Comparison of ENCODE assay signal across 23 cellular contexts in the genomic region with DNA sequence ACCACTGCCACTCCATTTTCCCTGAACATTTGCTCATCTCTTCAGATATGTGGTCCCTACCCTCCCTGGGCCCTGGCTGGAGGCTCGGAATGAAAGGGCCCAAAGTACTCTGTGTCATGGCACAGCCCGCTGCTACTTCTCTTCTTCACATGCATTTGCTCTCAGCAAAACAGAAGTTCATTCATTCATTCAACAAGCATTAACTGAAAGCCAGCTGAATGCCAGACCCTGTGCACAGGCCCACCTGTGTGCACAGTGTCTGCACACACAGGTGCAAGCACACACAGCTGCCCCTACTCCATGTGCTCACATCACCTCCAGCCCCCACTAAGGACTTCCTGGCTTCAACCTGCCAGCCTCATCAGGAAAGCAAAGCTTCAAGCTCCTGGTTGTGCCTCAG. TPM values are rescaled to one million over a fixed set of nuclear protein-coding genes. Genes with fewer than 3 reads are reported as not detected.
A peak's percentile ranks its signal among the peaks of the same experiment; 100 is the strongest.
DNase-seq lines count a peak whose midpoint lies in the region; ATAC-seq and TF ChIP-seq lines count a peak whose summit lies in the region.
"Had no signal": no experiment of that assay in that cellular context is flagged by ENCODE, and none has a peak within 500 bp of the region (broad histone marks: within the 10 kb centered on the region; RNA-seq: fewer than 3 reads in every experiment).

No MANE protein-coding gene starts in this region.

- H4K20me1 ChIP-seq in BLaER1 (peaks cover 12% of the 10 kb centered on the region), neural progenitor cell (ENCODE audit: low read depth) (peaks cover 75% of the 10 kb centered on the region)
- H4K20me1 ChIP-seq in BLaER1 treated with 17β-estradiol and CSF1 and Interleukin-3, amounts not matched to agents 10 nM and 100 nM = peaks cover 0 to 34% (median 12%) of the 10 kb centered on the region in 11 experiments; a peak in 14 of 22 replicates

- no peak for TF ChIP-seq CTCF in neural progenitor cell (IDR thresholded peaks at IDR 0.05)

- H3K4me1 ChIP-seq in BLaER1 = peaks cover 55% of the 10 kb centered on the region
- peaks cover 27 to 65% (median 49%) of the 10 kb centered on the region in 10 experiments for H3K4me1 ChIP-seq in BLaER1 treated with 17β-estradiol and CSF1 and Interleukin-3, amounts not matched to agents 10 nM and 100 nM
- H3K4me1 ChIP-seq in neural progenitor cell = peaks cover 38% of the 10 kb centered on the region

- no peak for ATAC-seq in effector memory CD8-positive, alpha-beta T cell (replicated peaks)
- ATAC-seq: PC-3, T-cell had no signal

- H3K27ac ChIP-seq in BLaER1 (no peak overlapping the region), angular gyrus (ENCODE audit: low read depth, low read length) (peak overlapping the region; percentile 34), neural progenitor cell (no peak overlapping the region)
- H3K27ac ChIP-seq in BLaER1 treated with 17β-estradiol and CSF1 and Interleukin-3, amounts not matched to agents 10 nM and 100 nM = no peak overlapping the region
- H3K27ac ChIP-seq: SJSA1 had no signal

- no peaks in the 10 kb centered on the region for H3K79me2 ChIP-seq in neural progenitor cell (ENCODE audit: low read depth)

- H3K36me3 ChIP-seq in BLaER1 (no peaks in the 10 kb centered on the region), neural progenitor cell (no peaks in the 10 kb centered on the region)
- H3K36me3 ChIP-seq in BLaER1 treated with 17β-estradiol and CSF1 and Interleukin-3, amounts not matched to agents 10 nM and 100 nM = no peaks in the 10 kb centered on the region
- H3K36me3 ChIP-seq: SJSA1 had no signal

- H3K4me3 ChIP-seq in BLaER1 (peak overlapping the region; percentile 53; the same call in 1 of the 2 replicates), neural progenitor cell (no peak overlapping the region)
- H3K4me3 ChIP-seq in BLaER1 treated with 17β-estradiol and CSF1 and Interleukin-3, amounts not matched to agents 10 nM and 100 nM = peak overlapping the region in 2 of 10 experiments; percentile 29 to 34; a peak in 2 of 20 replicates
- H3K4me3 ChIP-seq: SJSA1 had no signal

- H3K9ac ChIP-seq in BLaER1 (0 out of 2 replicates have a peak overlapping the region, but pooled peaks have one; percentile 56), neural progenitor cell (no peak overlapping the region)
- peak overlapping the region in 3 of 11 experiments; percentile 16 to 40 (median 31); a peak in 3 of 22 replicates for H3K9ac ChIP-seq in BLaER1 treated with 17β-estradiol and CSF1 and Interleukin-3, amounts not matched to agents 10 nM and 100 nM

- H3K4me2 ChIP-seq in BLaER1 = peak overlapping the region; percentile 95
- H3K4me2 ChIP-seq in BLaER1 treated with 17β-estradiol and CSF1 and Interleukin-3, amounts not matched to agents 10 nM and 100 nM = peak overlapping the region; percentile 37 to 94 (median 80)
- peak overlapping the region; percentile 60 for H3K4me2 ChIP-seq in neural progenitor cell

- peak overlapping the region; percentile 71 for H3K4me3 Mint-ChIP-seq in neural progenitor cell
- no peak overlapping the region for H3K4me3 Mint-ChIP-seq in effector memory CD8-positive, alpha-beta T cell
- H3K4me3 Mint-ChIP-seq: CD8-positive, alpha-beta memory T cell; T-cell had no signal

- H3K9me3 Mint-ChIP-seq in neural progenitor cell = peaks cover 6% of the 10 kb centered on the region
- H3K9me3 Mint-ChIP-seq in effector memory CD8-positive, alpha-beta T cell = no peaks in the 10 kb centered on the region
- H3K9me3 Mint-ChIP-seq: CD8-positive, alpha-beta memory T cell; T-cell had no signal

- H2AFZ ChIP-seq in neural progenitor cell (replicated peaks) = no peak overlapping the region

- H3K27me3 ChIP-seq in BLaER1 (peaks cover 31% of the 10 kb centered on the region), neural progenitor cell (peaks cover 98% of the 10 kb centered on the region)
- peaks cover 28 to 62% (median 44%) of the 10 kb centered on the region in 11 experiments for H3K27me3 ChIP-seq in BLaER1 treated with 17β-estradiol and CSF1 and Interleukin-3, amounts not matched to agents 10 nM and 100 nM

- H3K36me3 Mint-ChIP-seq in neural progenitor cell = peaks cover 8% of the 10 kb centered on the region
- peaks cover 19% of the 10 kb centered on the region for H3K36me3 Mint-ChIP-seq in effector memory CD8-positive, alpha-beta T cell (ENCODE audit: insufficient read depth)
- H3K36me3 Mint-ChIP-seq: CD8-positive, alpha-beta memory T cell; T-cell had no signal

- DNase-seq in neural progenitor cell (ENCODE audit: low spot score) = no peak
- DNase-seq in effector memory CD8-positive, alpha-beta T cell = no peak
- no peak for DNase-seq in pons (ENCODE audit: low spot score)
- no peak for DNase-seq in hippocampal formation (lab: John Stamatoyannopoulos, UW)
- DNase-seq: CD8-positive, alpha-beta memory T cell; DMS79 treated with DMSO at 0.1 percent for 48 hours; Kasumi-1; NCI-H1105; NCI-H1436 treated with DMSO at 0.1 percent for 48 hours; NCI-H187 treated with DMSO at 0.1 percent for 48 hours; NCI-H446 treated with DMSO at 0.1 percent for 48 hours; NCI-H526; PC-3; T-cell had no signal

- H3K27me3 Mint-ChIP-seq in neural progenitor cell (ENCODE audit: insufficient read depth, low read depth) = peaks cover 78% of the 10 kb centered on the region
- H3K27me3 Mint-ChIP-seq in effector memory CD8-positive, alpha-beta T cell = peaks cover 19 to 45% of the 10 kb centered on the region in 2 donors

- peaks cover 42% of the 10 kb centered on the region for H3F3A ChIP-seq in neural progenitor cell (ENCODE audit: low read depth)

- peak overlapping the region; percentile 85 for H3K27ac Mint-ChIP-seq in neural progenitor cell
- H3K27ac Mint-ChIP-seq in effector memory CD8-positive, alpha-beta T cell = no peak overlapping the region
- H3K27ac Mint-ChIP-seq: CD14-positive monocyte, T-cell had no signal

- H3K9me3 ChIP-seq in BLaER1 = no peaks in the 10 kb centered on the region
- H3K9me3 ChIP-seq in BLaER1 treated with 17β-estradiol and CSF1 and Interleukin-3, amounts not matched to agents 10 nM and 100 nM (replicated peaks in 1 of 11) = no peaks in the 10 kb centered on the region
- H3K9me3 ChIP-seq in neural progenitor cell (ENCODE audit: low read depth) = no peaks in the 10 kb centered on the region

- H3K4me1 Mint-ChIP-seq in neural progenitor cell = peaks cover 79% of the 10 kb centered on the region
- peaks cover 27 to 30% of the 10 kb centered on the region in 2 donors for H3K4me1 Mint-ChIP-seq in effector memory CD8-positive, alpha-beta T cell (ENCODE audit: low read depth in 2 of 2)

RNA-seq across cellular contexts. Expression of a gene that starts 7.8 kb away (rescaled TPM):
- 0.56 TPM in 1 of 2 replicates, not detected in the other for total RNA-seq in neural progenitor cell (ENCODE audit: low replicate concordance)
- total RNA-seq: A673; CD8-positive, alpha-beta memory T cell; H4; HT-29; M059J; PC-3; SJSA1 had no signal

RNA-seq across cellular contexts. Expression of a gene that starts 13.3 kb away (rescaled TPM):
- total RNA-seq in neural progenitor cell (ENCODE audit: low replicate concordance) = 0.25 TPM in 1 of 2 replicates, not detected in the other
- total RNA-seq: M059J had no signal

RNA-seq across cellular contexts. Expression of a gene that starts 14.4 kb away (rescaled TPM):
- total RNA-seq in neural progenitor cell (ENCODE audit: low replicate concordance) = 0.07 and 1.2 TPM in 2 replicates

RNA-seq across cellular contexts. Expression of a gene that starts 28.6 kb away (rescaled TPM):
- total RNA-seq in neural progenitor cell (ENCODE audit: low replicate concordance) = 84.1 and 144 TPM in 2 replicates

RNA-seq across cellular contexts. Expression of a gene that starts 32.7 kb away (rescaled TPM):
- total RNA-seq in neural progenitor cell (ENCODE audit: low replicate concordance) = 32.4 and 41.8 TPM in 2 replicates
